Comparison of ENCODE assay signal across 9 cellular contexts in genomic region chr17:45246338-45246737, GRCh38. TPM values are rescaled to one million over a fixed set of nuclear protein-coding genes. Genes with fewer than 3 reads are reported as not detected.
DNase-seq lines count a peak whose midpoint lies in the region; ATAC-seq and TF ChIP-seq lines count a peak whose summit lies in the region.
"Had no signal": no experiment of that assay in that cellular context is flagged by ENCODE, and none has a peak within 500 bp of the region (broad histone marks: within the 10 kb centered on the region; RNA-seq: fewer than 3 reads in every experiment).

No MANE protein-coding gene starts in this region.

- DNase-seq in HL-60 (ENCODE audit: low read depth in 1 of 2, low spot score in 1 of 2) = no peak
- no peak for DNase-seq in activated naive CD8-positive, alpha-beta T cell treated with anti-CD3 and anti-CD28 coated beads for 36 hours
- no peak for DNase-seq in naive B cell
- no peak for DNase-seq in GM10248 (ENCODE audit: extremely low spot score)
- DNase-seq in head of caudate nucleus = no peak
- DNase-seq: uterus had no signal

- H4K20me1 ChIP-seq in BLaER1 = peaks cover 24% of the 10 kb centered on the region; the same call in 1 of the 2 replicates

- H3K36me3 ChIP-seq in BLaER1 = peaks cover 72% of the 10 kb centered on the region
- H3K36me3 ChIP-seq: uterus had no signal

- H3K36me3 Mint-ChIP-seq in activated naive CD8-positive, alpha-beta T cell treated with anti-CD3 and anti-CD28 coated beads for 36 hours = peaks cover 36% of the 10 kb centered on the region
- H3K36me3 Mint-ChIP-seq in naive B cell = peaks cover 0 to 8% of the 10 kb centered on the region in 2 donors

- peak overlapping the region; percentile 92 for H3K4me3 Mint-ChIP-seq in activated naive CD8-positive, alpha-beta T cell treated with anti-CD3 and anti-CD28 coated beads for 36 hours
- H3K4me3 Mint-ChIP-seq in naive B cell = peak overlapping the region in 7 of 8 donors; percentile 42 to 93 (median 82)

- H3K27me3 ChIP-seq in BLaER1 = no peaks in the 10 kb centered on the region
- H3K27me3 ChIP-seq in HL-60 (ENCODE audit: insufficient read depth, poor library complexity, severe bottlenecking) = no peaks in the 10 kb centered on the region

- peak overlapping the region; percentile 97 for H3K4me2 ChIP-seq in BLaER1

- ATAC-seq in naive B cell (ENCODE audit: low read depth in 2 of 2) = no peak
- no peak for ATAC-seq in HG03025 (IDR thresholded peaks at IDR 0.05; ENCODE audit: low FRiP score, unreplicated experiment)
- no peak for ATAC-seq in HG02852 (IDR thresholded peaks at IDR 0.05; ENCODE audit: unreplicated experiment)

- peak overlapping the region; percentile 86; the same call in 1 of the 2 replicates for H3K4me3 ChIP-seq in BLaER1
- H3K4me3 ChIP-seq in HL-60 (replicated peaks; ENCODE audit: insufficient read depth, low read length) = peak overlapping the region; percentile 56

- H3K27me3 Mint-ChIP-seq in activated naive CD8-positive, alpha-beta T cell treated with anti-CD3 and anti-CD28 coated beads for 36 hours = no peaks in the 10 kb centered on the region
- H3K27me3 Mint-ChIP-seq in naive B cell = no peaks in the 10 kb centered on the region

- H3K9me3 ChIP-seq in BLaER1 = 0 out of 2 replicates have a peak, but pooled peaks cover 6% of the 10 kb centered on the region
- H3K9me3 ChIP-seq: uterus had no signal

- peaks cover 32% of the 10 kb centered on the region for H3K4me1 Mint-ChIP-seq in activated naive CD8-positive, alpha-beta T cell treated with anti-CD3 and anti-CD28 coated beads for 36 hours
- peaks cover 31 to 40% (median 33%) of the 10 kb centered on the region in 3 donors for H3K4me1 Mint-ChIP-seq in naive B cell

- no peak for TF ChIP-seq CTCF in HL-60 (IDR thresholded peaks at IDR 0.05; ENCODE audit: insufficient read depth, low read length)
- TF ChIP-seq CTCF in GM10248 (IDR thresholded peaks at IDR 0.05; ENCODE audit: control extremely low read depth, extremely low read depth, low read depth, missing control alignments) = no peak

- H3K27ac Mint-ChIP-seq in activated naive CD8-positive, alpha-beta T cell treated with anti-CD3 and anti-CD28 coated beads for 36 hours = peak overlapping the region; percentile 82
- peak overlapping the region; percentile 30 to 94 (median 88) for H3K27ac Mint-ChIP-seq in naive B cell

- CTCF ChIA-PET in GM10248 (lab: Yijun Ruan, JAX) = interaction anchor here (0.9 to 9.1 kb wide), 6 partner anchors 11 to 49 kb away, joined by 3 to 68 read pairs (median 8); no protein-coding TSS in a partner anchor

- H3K9ac ChIP-seq in BLaER1 = no peak overlapping the region

- H3K4me1 ChIP-seq in BLaER1 = peaks cover 38% of the 10 kb centered on the region

- POLR2A ChIA-PET in GM10248 (lab: Yijun Ruan, JAX) = no interaction called here

- intact Hi-C loops in head of caudate nucleus (cut with DNase I) = no loop called here

- 0 out of 2 replicates have a peak overlapping the region, but pooled peaks have one; percentile 87 for H3K27ac ChIP-seq in BLaER1
- H3K27ac ChIP-seq in HL-60 (replicated peaks) = peak overlapping the region; percentile 75
- H3K27ac ChIP-seq: uterus had no signal

- no peaks in the 10 kb centered on the region for H3K9me3 Mint-ChIP-seq in activated naive CD8-positive, alpha-beta T cell treated with anti-CD3 and anti-CD28 coated beads for 36 hours
- no peaks in the 10 kb centered on the region for H3K9me3 Mint-ChIP-seq in naive B cell

RNA-seq across cellular contexts. Expression of gene SPATA32, which starts 15.6 kb away (rescaled TPM):
- total RNA-seq in activated naive CD8-positive, alpha-beta T cell treated with anti-CD3 and anti-CD28 coated beads for 36 hours = under 1 TPM; 0.62 to 0.68 TPM
- 1 to 10 TPM in 1 of 6 donors, under 1 TPM in 4, not detected in 1; 0.16 to 4.6 (median 0.31) TPM for polyA plus RNA-seq in naive B cell (ENCODE audit: low read depth in 6 of 6)
- total RNA-seq: uterus had no signal

RNA-seq across cellular contexts. Expression of gene FMNL1, which starts 24.7 kb away (rescaled TPM):
- total RNA-seq in activated naive CD8-positive, alpha-beta T cell treated with anti-CD3 and anti-CD28 coated beads for 36 hours = 100 to 1,000 TPM; 215 to 219 TPM
- polyA plus RNA-seq in naive B cell (ENCODE audit: low read depth in 6 of 6) = 10 to 100 TPM; 16.9 to 47.0 (median 22.3) TPM
